In genomic region chr2:233416199-233416598, GRCh38 we compare ENCODE assay signal across 1 cellular context.
TF ChIP-seq lines count a peak whose summit lies in the region.

No MANE protein-coding gene starts in this region.

TF ChIP-seq in GM12878, 131 proteins besides CTCF, POLR2A, EP300 and RAD21 (continued from another document):
- TF ChIP-seq ZNF592 (IDR thresholded peaks at IDR 0.05) (no peak), SPI1 (IDR thresholded peaks at IDR 0.05; ENCODE audit: borderline replicate concordance, insufficient read depth, low read depth, low read length) (no peak)
TF ChIP-seq in GM12878: peak in this region for 1.
